1 cellular context compared by ENCODE assay signal in genomic region chr3:25442486-25442885, GRCh38.
TF ChIP-seq lines count a peak whose summit lies in the region.

No MANE protein-coding gene starts in this region.

TF ChIP-seq in H1, 55 proteins besides CTCF, POLR2A, EP300 and RAD21 (continued from another document):
- no peak for TF ChIP-seq SRF (IDR thresholded peaks at IDR 0.05; ENCODE audit: low read depth, low read length)
